In genomic region chr19:5165697-5166019, GRCh38 we compare ENCODE assay signal across 16 cellular contexts.
DNase-seq lines count a peak whose midpoint lies in the region; ATAC-seq, FAIRE-seq and TF ChIP-seq lines count a peak whose summit lies in the region.
"Had no signal": no experiment of that assay in that cellular context is flagged by ENCODE, and none has a peak within 500 bp of the region (broad histone marks: within the 10 kb centered on the region; RNA-seq: fewer than 3 reads in every experiment).

No MANE protein-coding gene starts in this region.

- peaks cover 5% of the 10 kb centered on the region for H3K9me3 Mint-ChIP-seq in chondrocyte (ENCODE audit: low read depth)
- H3K9me3 Mint-ChIP-seq in activated T-cell treated with anti-CD3 and anti-CD28 coated beads, Interleukin-2, amount 50 U/mL, for 4 hours: peaks cover 4% of the 10 kb centered on the region
- H3K9me3 Mint-ChIP-seq: CD8-positive, alpha-beta T cell had no signal

- 4% methylated on average over 2 of the region's 2 CpGs for WGBS in K562 (ENCODE audit: insufficient coverage, low coverage, missing lambda C conversion rate)
- WGBS in pancreas, 2 donors: 24 to 37% methylated on average over 2 of the region's 2 CpGs

- H3K9me3 ChIP-seq in HCT116 (ENCODE audit: control insufficient read depth in 1 of 2, insufficient read depth in 1 of 2, low read depth in 1 of 2, low read length in 2 of 2) (no peaks in the 10 kb centered on the region), PC-9 (ENCODE audit: insufficient read depth, low read depth) (no peaks in the 10 kb centered on the region), K562 (replicated peaks; ENCODE audit: control insufficient read depth, insufficient read depth, low read depth, low read length) (peaks cover 10% of the 10 kb centered on the region), pancreas (no peaks in the 10 kb centered on the region)
- H3K9me3 ChIP-seq: Caco-2, HAP-1 had no signal

- H3K36me3 ChIP-seq in HCT116 (ENCODE audit: control insufficient read depth in 1 of 2, insufficient read depth in 2 of 2, low read length in 2 of 2): no peaks in the 10 kb centered on the region
- H3K36me3 ChIP-seq in PC-9 (ENCODE audit: low read depth): no peaks in the 10 kb centered on the region
- peaks cover 2% of the 10 kb centered on the region; the same call in 2 of the 3 replicates for H3K36me3 ChIP-seq in K562 (ENCODE audit: control insufficient read depth, insufficient read depth, low read length)
- no peaks in the 10 kb centered on the region for H3K36me3 ChIP-seq in pancreas
- H3K36me3 ChIP-seq: HAP-1 had no signal

- H3K4me1 ChIP-seq in HCT116 (ENCODE audit: control insufficient read depth in 1 of 2, insufficient read depth in 2 of 2, low read length in 2 of 2) (peaks cover 4 to 53% of the 10 kb centered on the region in 2 experiments), PC-9 (replicated peaks; ENCODE audit: insufficient read depth) (peaks cover 14% of the 10 kb centered on the region), K562 (replicated peaks in 1 of 2; ENCODE audit: control insufficient read depth in 2 of 2, insufficient read depth in 2 of 2, low read length in 2 of 2) (peaks cover 0 to 7% of the 10 kb centered on the region in 2 experiments; a peak in 3 of 5 replicates), pancreas (peaks cover 0 to 6% (median 0%) of the 10 kb centered on the region in 3 donors)
- H3K4me1 ChIP-seq: Caco-2, HAP-1 had no signal

- CTCF ChIA-PET in HCT116 (lab: Charles Lee) (no interaction called here), PC-9 (lab: Charles Lee) (no interaction called here), K562 (lab: Yijun Ruan, JAX; ENCODE audit: low intra/inter-chr PET ratio) (no interaction called here)

- peak; percentile 20; the same call in 1 of the 2 replicates for ATAC-seq in HCT116
- peak; percentile 96 for ATAC-seq in K562
- ATAC-seq in pancreas: peak; percentile 88 to 97 (median 96)
- ATAC-seq in HG02759 (IDR thresholded peaks at IDR 0.05; ENCODE audit: unreplicated experiment): no peak
- ATAC-seq in activated T-cell treated with anti-CD3 and anti-CD28 coated beads, Interleukin-2, amount 50 U/mL, for 4 hours: no peak
- ATAC-seq: CD8-positive, alpha-beta T cell had no signal

- no peak overlapping the region for H3K4me3 Mint-ChIP-seq in chondrocyte (ENCODE audit: unreplicated experiment)
- no peak overlapping the region for H3K4me3 Mint-ChIP-seq in activated T-cell treated with anti-CD3 and anti-CD28 coated beads, Interleukin-2, amount 50 U/mL, for 4 hours
- H3K4me3 Mint-ChIP-seq: CD14-positive monocyte; CD8-positive, alpha-beta T cell; IgD-negative memory B cell had no signal

- H4K20me1 ChIP-seq in HCT116 (ENCODE audit: insufficient read depth) (no peaks in the 10 kb centered on the region), PC-9 (ENCODE audit: insufficient read depth) (no peaks in the 10 kb centered on the region), K562 (replicated peaks; ENCODE audit: control insufficient read depth, insufficient read depth, low read length) (no peaks in the 10 kb centered on the region)

- no peak for TF ChIP-seq POLR2A in HCT116 (IDR thresholded peaks at IDR 0.05; ENCODE audit: borderline replicate concordance, extremely low read depth, insufficient read depth, insufficient read length)
- TF ChIP-seq POLR2A in K562 (conservative IDR thresholded peaks at IDR 0.05): no peak

- peaks cover 8% of the 10 kb centered on the region for H3F3A ChIP-seq in PC-9 (ENCODE audit: insufficient read depth, low read depth)

- H3K9ac ChIP-seq in HCT116 (ENCODE audit: low read length) (no peak overlapping the region), K562 (ENCODE audit: insufficient read depth in 1 of 2, low read depth in 2 of 2, low read length in 2 of 2) (no peak overlapping the region)

- TF ChIP-seq EP300 in K562 (IDR thresholded peaks at IDR 0.05; ENCODE audit: low read length): peak; percentile 43; the same call in 1 of the 2 replicates

- H3K9me1 ChIP-seq in K562 (ENCODE audit: control insufficient read depth, insufficient read depth, low read length): no peaks in the 10 kb centered on the region

- intact Hi-C loops in HCT116 (cut with micrococcal nuclease): no loop called here
- intact Hi-C loops in PC-9 (cut with micrococcal nuclease; ENCODE audit: unreplicated experiment): no loop called here
- intact Hi-C loops in K562 (cut with micrococcal nuclease): no loop called here
- intact Hi-C loops in pancreas (cut with DNase I): no loop called here

- TF ChIP-seq CTCF in HCT116 (IDR thresholded peaks at IDR 0.05 in 2 of 3, conservative IDR thresholded peaks at IDR 0.05 in 1 of 3; ENCODE audit: borderline replicate concordance in 1 of 3, insufficient read depth in 1 of 3, low read depth in 2 of 3, low read length in 2 of 3): no peak
- no peak for TF ChIP-seq CTCF in PC-9 (conservative IDR thresholded peaks at IDR 0.05)
- no peak for TF ChIP-seq CTCF in K562 (IDR thresholded peaks at IDR 0.05 in 2 of 3, conservative IDR thresholded peaks at IDR 0.05 in 1 of 3; ENCODE audit: insufficient read depth in 2 of 3, low read depth in 1 of 3, low read length in 3 of 3)
- TF ChIP-seq CTCF in pancreas (IDR thresholded peaks at IDR 0.05): no peak
- TF ChIP-seq CTCF in chondrocyte (IDR thresholded peaks at IDR 0.05): no peak

- peaks cover 2% of the 10 kb centered on the region for H3K36me3 Mint-ChIP-seq in chondrocyte (ENCODE audit: low read depth)
- peaks cover 1% of the 10 kb centered on the region for H3K36me3 Mint-ChIP-seq in activated T-cell treated with anti-CD3 and anti-CD28 coated beads, Interleukin-2, amount 50 U/mL, for 4 hours (ENCODE audit: insufficient read depth)
- H3K36me3 Mint-ChIP-seq: CD14-positive monocyte; CD8-positive, alpha-beta T cell; IgD-negative memory B cell had no signal

- no peaks in the 10 kb centered on the region for H3K79me2 ChIP-seq in HCT116 (ENCODE audit: insufficient read depth, low read length)
- H3K79me2 ChIP-seq in PC-9 (ENCODE audit: low read depth): no peaks in the 10 kb centered on the region
- H3K79me2 ChIP-seq in K562 (ENCODE audit: control insufficient read depth, insufficient read depth, low read length): peaks cover 29% of the 10 kb centered on the region

- in situ Hi-C loops in K562 (cut with MboI): no loop called here

- BruUV-seq in HCT116 (replicated peaks; lab: Mats Ljungman, UMichigan): no TSS peak
- BruUV-seq in PC-9 (replicated peaks; lab: Mats Ljungman, UMichigan): no TSS peak
- BruUV-seq in K562 (replicated peaks; lab: Mats Ljungman, UMichigan): no TSS peak

- H3K4me1 Mint-ChIP-seq in chondrocyte (ENCODE audit: low read depth): peaks cover 5% of the 10 kb centered on the region
- H3K4me1 Mint-ChIP-seq in activated T-cell treated with anti-CD3 and anti-CD28 coated beads, Interleukin-2, amount 50 U/mL, for 4 hours (ENCODE audit: low read depth): peaks cover 2% of the 10 kb centered on the region
- H3K4me1 Mint-ChIP-seq: CD14-positive monocyte had no signal

- RAD21 ChIA-PET in HCT116 (lab: Charles Lee; ENCODE audit: low non-redundant PET in 1 of 2, low total read pairs in 2 of 2, uncharacterized antibody in 2 of 2, unreplicated experiment in 2 of 2): no interaction called here

- H3K27me3 ChIP-seq in HCT116 (ENCODE audit: insufficient read depth, low read length) (no peaks in the 10 kb centered on the region), PC-9 (ENCODE audit: insufficient read depth, low read depth) (no peaks in the 10 kb centered on the region), K562 (ENCODE audit: control insufficient read depth in 2 of 2, insufficient read depth in 2 of 2, low read length in 2 of 2) (no peaks in the 10 kb centered on the region), pancreas (no peaks in the 10 kb centered on the region)

- no peak overlapping the region for H3K4me3 ChIP-seq in HCT116 (replicated peaks in 1 of 2; ENCODE audit: low read depth in 1 of 2, low read length in 2 of 2)
- H3K4me3 ChIP-seq in PC-9: no peak overlapping the region
- no peak overlapping the region for H3K4me3 ChIP-seq in K562
- no peak overlapping the region for H3K4me3 ChIP-seq in pancreas
- H3K4me3 ChIP-seq: HAP-1 had no signal

- no peak for DNase-seq in HCT116 (ENCODE audit: low read depth, low spot score)
- DNase-seq in PC-9: no peak
- peak; percentile 62 to 78 (median 66) for DNase-seq in K562 (ENCODE audit: extremely low read depth in 1 of 4, low spot score in 3 of 4)
- DNase-seq in pancreas: peak in 4 of 6 donors; percentile 57 to 82 (median 60)
- no peak for DNase-seq in chondrocyte (ENCODE audit: low spot score)
- DNase-seq in activated T-cell treated with anti-CD3 and anti-CD28 coated beads, Interleukin-2, amount 50 U/mL, for 4 hours: no peak
- DNase-seq: Caco-2; CD8-positive, alpha-beta T cell; DND-41; GDM1 had no signal

- H3K27me3 Mint-ChIP-seq in chondrocyte (ENCODE audit: low read depth): no peaks in the 10 kb centered on the region
- H3K27me3 Mint-ChIP-seq in activated T-cell treated with anti-CD3 and anti-CD28 coated beads, Interleukin-2, amount 50 U/mL, for 4 hours (ENCODE audit: low read depth): peaks cover 2% of the 10 kb centered on the region
- H3K27me3 Mint-ChIP-seq: IgD-negative memory B cell had no signal

- FAIRE-seq in K562 (lab: Jason Lieb, UNC) (peak; percentile 74), pancreas (lab: Jason Lieb, UNC) (no peak)
- FAIRE-seq: GM12892, H1 had no signal

- POLR2A ChIA-PET in HCT116 (lab: Charles Lee): no interaction called here
- POLR2A ChIA-PET in PC-9 (lab: Charles Lee; ENCODE audit: unreplicated experiment): no interaction called here
- POLR2A ChIA-PET in K562 (lab: Yijun Ruan, JAX): interaction anchor here (0.6 to 1.7 kb wide), 8 partner anchors 9 to 457 kb away, joined by 3 to 8 read pairs (median 4); partner anchors contain the start of genes FEM1A and SAFB

- no peaks in the 10 kb centered on the region for H3K9me2 ChIP-seq in HCT116 (ENCODE audit: insufficient read depth)
- H3K9me2 ChIP-seq in PC-9 (ENCODE audit: insufficient read depth): no peaks in the 10 kb centered on the region

- H2AFZ ChIP-seq in HCT116 (ENCODE audit: low read depth, low read length, poor library complexity, severe bottlenecking): no peak overlapping the region
- no peak overlapping the region for H2AFZ ChIP-seq in PC-9
- H2AFZ ChIP-seq in K562 (ENCODE audit: low read depth, low read length): no peak overlapping the region

- no peak overlapping the region for H3K27ac Mint-ChIP-seq in chondrocyte (ENCODE audit: unreplicated experiment)
- H3K27ac Mint-ChIP-seq: CD14-positive monocyte; CD8-positive, alpha-beta T cell; IgD-negative memory B cell had no signal

- H3K4me2 ChIP-seq in HCT116 (ENCODE audit: low read length): peak overlapping the region; percentile 41; the same call in 1 of the 2 replicates
- peak overlapping the region; percentile 31 for H3K4me2 ChIP-seq in PC-9
- peak overlapping the region; percentile 75 for H3K4me2 ChIP-seq in K562 (ENCODE audit: insufficient read depth, low read length)

- TF ChIP-seq RAD21 in HCT116 (IDR thresholded peaks at IDR 0.05; ENCODE audit: low read depth) (no peak), K562 (CRISPR knock-in tag; conservative IDR thresholded peaks at IDR 0.05 in 1 of 2, IDR thresholded peaks at IDR 0.05 in 1 of 2) (no peak)

- H3K27ac ChIP-seq in HCT116 (ENCODE audit: low read depth, low read length) (no peak overlapping the region), PC-9 (peak overlapping the region; percentile 61), K562 (ENCODE audit: extremely low read depth, low read depth, low read length) (peak overlapping the region; percentile 61; the same call in 1 of the 3 replicates), pancreas (peak overlapping the region in 2 of 4 donors; percentile 15 to 47)

TF ChIP-seq in K562, 482 proteins besides CTCF, POLR2A, EP300 and RAD21 (continues in another document):
- no peak for TF ChIP-seq SMARCC2 (IDR thresholded peaks at IDR 0.05; ENCODE audit: low read depth)

Comparison
In these comparisons a context has a peak if more than half of its experiments do, and no peak if none do; other contexts are left out.
1. ATAC-seq: peak in HCT116 (single experiment), K562 (single experiment) and pancreas (4 of 4); none in HG02759 (single experiment) and activated T-cell treated with anti-CD3 and anti-CD28 coated beads, Interleukin-2, amount 50 U/mL, for 4 hours (0 of 2).
2. DNase-seq: peak in K562 (4 of 4) and pancreas (4 of 6); none in HCT116 (single experiment), PC-9 (0 of 2), chondrocyte (single experiment) and activated T-cell treated with anti-CD3 and anti-CD28 coated beads, Interleukin-2, amount 50 U/mL, for 4 hours (single experiment).
3. Of the 22 proteins assayed by ChIP-seq in both K562 and HCT116: peak only in K562: ELF1; only in HCT116: none; in both: none; in neither: 20; mixed calls (peak in some experiments, not most) for 1.
4. Peak in every context shown above with its lines, with median percentiles within 50 percentile points of each other: H3K4me2 ChIP-seq.